In the genomic region with DNA sequence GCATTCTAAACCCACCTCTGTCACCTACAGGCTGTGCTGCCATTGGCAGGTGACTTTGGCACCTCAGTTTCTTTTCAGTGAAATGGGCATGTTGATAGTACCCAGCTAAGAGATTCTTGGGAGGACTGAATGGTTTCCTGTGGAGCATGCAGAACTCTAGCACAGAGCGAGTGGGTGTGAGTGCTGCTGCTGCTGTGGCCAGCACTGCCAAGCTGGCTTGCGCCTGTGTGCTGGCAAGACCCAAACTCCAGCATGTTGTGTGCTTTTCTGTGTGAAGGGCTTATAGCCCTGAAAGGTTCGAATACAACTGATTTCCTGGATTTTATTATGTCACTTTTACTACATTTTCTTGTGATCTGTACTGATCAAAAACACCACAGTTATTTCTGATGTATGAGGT, we compare ENCODE assay signal across 19 cellular contexts.
A peak's percentile ranks its signal among the peaks of the same experiment; 100 is the strongest.
DNase-seq lines count a peak whose midpoint lies in the region; ATAC-seq, FAIRE-seq and TF ChIP-seq lines count a peak whose summit lies in the region.
"Had no signal": no experiment of that assay in that cellular context is flagged by ENCODE, and none has a peak within 500 bp of the region (broad histone marks: within the 10 kb centered on the region; RNA-seq: fewer than 3 reads in every experiment).

No MANE protein-coding gene starts in this region.

- H3K79me2 ChIP-seq in PC-3 (ENCODE audit: low read length), result no peaks in the 10 kb centered on the region

- H3K9ac ChIP-seq in PC-3 (ENCODE audit: low read length), result no peak overlapping the region
- H3K9ac ChIP-seq: BLaER1 treated with 17β-estradiol and CSF1 and Interleukin-3, amounts not matched to agents 10 nM and 100 nM; GM23248 had no signal

- ATAC-seq in Right ventricle myocardium inferior (peak; percentile 39), PC-3 (no peak)
- ATAC-seq: GM12878, HCT116 had no signal

- H3K27ac Mint-ChIP-seq in nephron progenitor cell, result peak overlapping the region; percentile 52
- peak overlapping the region; percentile 82 for H3K27ac Mint-ChIP-seq in progenitor cell of endocrine pancreas
- H3K27ac Mint-ChIP-seq: CD4-positive, CD25-positive, alpha-beta regulatory T cell had no signal

- intact Hi-C loops in Right ventricle myocardium inferior (cut with DNase I) (no loop called here), cardiac septum (cut with DNase I) (no loop called here), PC-3 (cut with micrococcal nuclease) (no loop called here)

- H3K27me3 ChIP-seq in small intestine (ENCODE audit: control insufficient read depth in 2 of 2, insufficient read depth in 2 of 2, low read length in 2 of 2) (no peaks in the 10 kb centered on the region), PC-3 (ENCODE audit: low read length) (no peaks in the 10 kb centered on the region)
- H3K27me3 ChIP-seq: BLaER1 treated with 17β-estradiol and CSF1 and Interleukin-3, amounts not matched to agents 10 nM and 100 nM had no signal

- H3K4me3 Mint-ChIP-seq in nephron progenitor cell (no peak overlapping the region), progenitor cell of endocrine pancreas (ENCODE audit: low read depth) (no peak overlapping the region)
- H3K4me3 Mint-ChIP-seq: CD4-positive, CD25-positive, alpha-beta regulatory T cell had no signal

- no peaks in the 10 kb centered on the region for H3K9me2 ChIP-seq in PC-3 (replicated peaks; ENCODE audit: low read length)

- H3K4me1 Mint-ChIP-seq in nephron progenitor cell, result no peaks in the 10 kb centered on the region
- H3K4me1 Mint-ChIP-seq in progenitor cell of endocrine pancreas (ENCODE audit: low read depth), result peaks cover 9% of the 10 kb centered on the region
- H3K4me1 Mint-ChIP-seq: CD4-positive, CD25-positive, alpha-beta regulatory T cell had no signal

- no TSS peak for BruUV-seq in PC-3 (replicated peaks; lab: Mats Ljungman, UMichigan)

- H2AFZ ChIP-seq in PC-3 (ENCODE audit: low read length), result no peak overlapping the region
- H2AFZ ChIP-seq: GM23248 had no signal

- H3K36me3 ChIP-seq in small intestine (ENCODE audit: control insufficient read depth in 2 of 2, insufficient read depth in 2 of 2, low read length in 2 of 2) (peaks cover 0 to 34% of the 10 kb centered on the region in 2 donors), PC-3 (ENCODE audit: low read depth, low read length) (0 out of 2 replicates have a peak, but pooled peaks cover 8% of the 10 kb centered on the region)

- no peaks in the 10 kb centered on the region for H4K20me1 ChIP-seq in PC-3 (ENCODE audit: low read length)
- H4K20me1 ChIP-seq: BLaER1 treated with 17β-estradiol and CSF1 and Interleukin-3, amounts not matched to agents 10 nM and 100 nM had no signal

- H3K27me3 Mint-ChIP-seq in nephron progenitor cell (ENCODE audit: low read depth, poor library complexity), result peaks cover 3% of the 10 kb centered on the region
- H3K27me3 Mint-ChIP-seq in progenitor cell of endocrine pancreas, result no peaks in the 10 kb centered on the region
- H3K27me3 Mint-ChIP-seq: CD4-positive, CD25-positive, alpha-beta regulatory T cell had no signal

- no peaks in the 10 kb centered on the region for H3K9me3 Mint-ChIP-seq in nephron progenitor cell
- H3K9me3 Mint-ChIP-seq in progenitor cell of endocrine pancreas (ENCODE audit: low read depth), result no peaks in the 10 kb centered on the region

- H3K9me3 ChIP-seq in small intestine (ENCODE audit: control insufficient read depth, low read depth) (no peaks in the 10 kb centered on the region), PC-3 (ENCODE audit: low read length) (no peaks in the 10 kb centered on the region)
- H3K9me3 ChIP-seq: BLaER1 treated with 17β-estradiol and CSF1 and Interleukin-3, amounts not matched to agents 10 nM and 100 nM had no signal

- CTCF ChIA-PET in PC-3 (lab: Charles Lee), result no interaction called here

- TF ChIP-seq CTCF in nephron progenitor cell (IDR thresholded peaks at IDR 0.05) (no peak), progenitor cell of endocrine pancreas (IDR thresholded peaks at IDR 0.05; ENCODE audit: unreplicated experiment) (no peak), PC-3 (conservative IDR thresholded peaks at IDR 0.05; ENCODE audit: low read depth, low read length) (no peak)

- WGBS in small intestine, 3 donors, result 79 to 91% (median 90%) methylated on average over 3 of the region's 3 CpGs

- POLR2A ChIA-PET in PC-3 (lab: Charles Lee; ENCODE audit: unreplicated experiment), result no interaction called here

- H3K4me1 ChIP-seq in small intestine (ENCODE audit: control insufficient read depth in 2 of 2, insufficient read depth in 1 of 2, low read depth in 1 of 2, low read length in 1 of 2) (no peaks in the 10 kb centered on the region), PC-3 (ENCODE audit: insufficient read depth, low read length) (no peaks in the 10 kb centered on the region)
- H3K4me1 ChIP-seq: BLaER1 treated with 17β-estradiol and CSF1 and Interleukin-3, amounts not matched to agents 10 nM and 100 nM had no signal

- H3K4me3 ChIP-seq in small intestine (ENCODE audit: low read depth in 1 of 2, low read length in 2 of 2) (no peak overlapping the region), PC-3 (ENCODE audit: low read length) (no peak overlapping the region)
- H3K4me3 ChIP-seq: BLaER1 treated with 17β-estradiol and CSF1 and Interleukin-3, amounts not matched to agents 10 nM and 100 nM; GM12878; GM23248 had no signal

- DNase-seq in Right ventricle myocardium inferior (ENCODE audit: missing footprints), result no peak
- no peak for DNase-seq in cardiac septum (ENCODE audit: low spot score)
- DNase-seq in nephron progenitor cell, result no peak
- DNase-seq in progenitor cell of endocrine pancreas (ENCODE audit: low spot score, unreplicated experiment), result no peak
- no peak for DNase-seq in small intestine
- no peak for DNase-seq in PC-3
- no peak for DNase-seq in UCSD-AML1 (lab: John Stamatoyannopoulos, UW; ENCODE audit: unreplicated experiment)
- DNase-seq: AML-193; CD4-positive, CD25-positive, alpha-beta regulatory T cell; DMS79; GM23248; IMR-90 had no signal

- FAIRE-seq in small intestine (lab: Jason Lieb, UNC), result no peak
- FAIRE-seq: GM12878, GM18507, H54 had no signal

- H3K36me3 Mint-ChIP-seq in nephron progenitor cell (ENCODE audit: low read depth), result peaks cover 54% of the 10 kb centered on the region
- peaks cover 40% of the 10 kb centered on the region for H3K36me3 Mint-ChIP-seq in progenitor cell of endocrine pancreas (ENCODE audit: insufficient read depth)

- no peaks in the 10 kb centered on the region for H3F3A ChIP-seq in PC-3 (ENCODE audit: low read length, unreplicated experiment)

- H3K27ac ChIP-seq in small intestine (ENCODE audit: low read depth in 1 of 2, low read length in 1 of 2), result no peak overlapping the region
- no peak overlapping the region for H3K27ac ChIP-seq in PC-3 (ENCODE audit: low read length)
- H3K27ac ChIP-seq: 22Rv1; BLaER1 treated with 17β-estradiol and CSF1 and Interleukin-3, amounts not matched to agents 10 nM and 100 nM; GM23248; HL-60 had no signal

- H3K4me2 ChIP-seq in PC-3 (ENCODE audit: low read length), result no peak overlapping the region
- H3K4me2 ChIP-seq: BLaER1 treated with 17β-estradiol and CSF1 and Interleukin-3, amounts not matched to agents 10 nM and 100 nM had no signal
